Comparison of ENCODE assay signal across 9 cellular contexts in genomic region chr9:76294301-76294700, GRCh38.
"Had no signal": no experiment of that assay in that cellular context is flagged by ENCODE, and none has a peak within 500 bp of the region (broad histone marks: within the 10 kb centered on the region; RNA-seq: fewer than 3 reads in every experiment).

No MANE protein-coding gene starts in this region.

- H3K4me3 Mint-ChIP-seq: IgD-negative memory B cell had no signal

- H3K36me3 Mint-ChIP-seq: IgD-negative memory B cell had no signal

- ATAC-seq: HCT116, HepG2 had no signal

- H3K9me3 Mint-ChIP-seq: IgD-negative memory B cell had no signal

- DNase-seq: GOT3, H7, KBM-7 had no signal

- H3K27ac ChIP-seq: HL-60, KMS-11 had no signal

- H3K4me2 ChIP-seq: KMS-11 had no signal

- H3K36me3 ChIP-seq: HAP-1 had no signal

- H3K4me3 ChIP-seq: HAP-1 had no signal

- H3K9me3 ChIP-seq: HAP-1 had no signal

- H3K4me1 ChIP-seq: HAP-1 had no signal

- H3K4me1 Mint-ChIP-seq: IgD-negative memory B cell had no signal

- H3K9ac ChIP-seq: KMS-11 had no signal

- H3K27ac Mint-ChIP-seq: IgD-negative memory B cell had no signal
